Comparison of ENCODE assay signal across 8 cellular contexts in the genomic region with DNA sequence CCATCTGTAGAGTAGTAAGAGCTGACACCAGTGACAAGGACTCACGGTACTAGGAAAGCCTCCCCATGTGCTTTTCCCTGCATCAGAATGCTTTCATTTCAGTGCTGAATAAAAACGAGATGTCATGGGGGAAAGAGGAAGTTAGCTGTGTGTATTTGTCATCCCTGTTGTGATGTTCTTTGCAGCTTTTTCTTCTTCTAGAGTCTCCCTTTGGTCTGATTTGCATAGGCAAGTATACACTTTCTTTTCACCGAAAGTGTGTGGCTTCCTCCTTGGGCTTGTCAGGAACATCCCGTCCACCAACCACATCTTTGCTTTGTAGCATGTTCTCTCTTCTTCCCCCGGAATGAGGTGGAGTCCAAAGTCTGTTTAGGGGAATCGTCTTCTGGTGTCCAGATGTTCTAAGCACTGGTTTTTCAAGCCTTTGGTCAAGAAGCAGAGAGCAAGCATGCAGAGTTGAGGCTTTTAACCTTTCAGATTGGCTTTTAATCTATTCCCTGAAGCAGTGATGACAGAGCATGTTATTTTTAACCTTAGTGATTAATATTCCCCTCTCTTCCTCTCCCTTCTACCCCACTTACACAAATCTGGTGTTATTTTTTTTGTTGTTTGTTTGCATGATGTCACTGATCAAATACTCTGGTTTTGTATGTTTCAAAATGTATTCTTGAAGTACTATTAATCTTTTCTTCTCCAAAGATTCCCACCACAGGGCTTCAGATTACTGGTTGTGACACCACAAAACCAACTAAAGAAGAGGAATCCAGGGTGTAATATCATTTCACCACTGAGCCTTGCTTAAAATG.
DNase-seq lines count a peak whose midpoint lies in the region; ATAC-seq and TF ChIP-seq lines count a peak whose summit lies in the region.

No MANE protein-coding gene starts in this region.

- no peak overlapping the region for H3K9ac ChIP-seq in DND-41 (ENCODE audit: low read depth, low read length)

- DNase-seq in DND-41, result no peak
- DNase-seq in activated T-cell treated with anti-CD3 and anti-CD28 coated beads, Interleukin-2, amount 50 U/mL, for 4 hours, result no peak
- DNase-seq in iris pigment epithelial cell (ENCODE audit: low read depth), result peak; percentile 81
- peak in 1 of 2 donors; percentile 29 for DNase-seq in tibial nerve (ENCODE audit: low spot score in 2 of 2)
- no peak for DNase-seq in posterior cingulate gyrus
- DNase-seq in OCI-M2 (lab: John Stamatoyannopoulos, UW; ENCODE audit: unreplicated experiment), result no peak

- H3K27me3 ChIP-seq in DND-41 (ENCODE audit: insufficient read depth, low read length, poor library complexity) (peaks cover 54% of the 10 kb centered on the region), tibial nerve (no peaks in the 10 kb centered on the region)

- intact Hi-C loops in posterior cingulate gyrus (cut with DNase I), result no loop called here

- peak in 1 of 2 donors; percentile 48 for TF ChIP-seq EP300 in tibial nerve (IDR thresholded peaks at IDR 0.05)

- H3K9me3 Mint-ChIP-seq in activated T-cell treated with anti-CD3 and anti-CD28 coated beads, Interleukin-2, amount 50 U/mL, for 4 hours, result no peaks in the 10 kb centered on the region

- ATAC-seq in DND-41 (ENCODE audit: insufficient read depth, low read depth), result peak; percentile 47; the same call in 2 of the 3 replicates
- ATAC-seq in GM19455 (IDR thresholded peaks at IDR 0.05; ENCODE audit: unreplicated experiment), result peak; percentile 98
- ATAC-seq in HG03457 (IDR thresholded peaks at IDR 0.05; ENCODE audit: unreplicated experiment), result peak; percentile 93
- ATAC-seq in activated T-cell treated with anti-CD3 and anti-CD28 coated beads, Interleukin-2, amount 50 U/mL, for 4 hours, result peak; percentile 94

- H3K36me3 ChIP-seq in DND-41 (ENCODE audit: insufficient read depth, low read length) (no peaks in the 10 kb centered on the region), tibial nerve (no peaks in the 10 kb centered on the region)

- H3K36me3 Mint-ChIP-seq in activated T-cell treated with anti-CD3 and anti-CD28 coated beads, Interleukin-2, amount 50 U/mL, for 4 hours (ENCODE audit: insufficient read depth), result no peaks in the 10 kb centered on the region

- no peaks in the 10 kb centered on the region for H4K20me1 ChIP-seq in DND-41 (ENCODE audit: insufficient read depth, low read length)

- peak overlapping the region; percentile 51 for H3K4me3 Mint-ChIP-seq in activated T-cell treated with anti-CD3 and anti-CD28 coated beads, Interleukin-2, amount 50 U/mL, for 4 hours

- TF ChIP-seq CTCF in DND-41 (IDR thresholded peaks at IDR 0.05; ENCODE audit: borderline replicate concordance, extremely low read depth, low read length, poor library complexity, severe bottlenecking) (no peak), tibial nerve (IDR thresholded peaks at IDR 0.05) (no peak)

- peaks cover 5% of the 10 kb centered on the region for H3K4me1 ChIP-seq in DND-41 (ENCODE audit: insufficient read depth, low read length)
- H3K4me1 ChIP-seq in tibial nerve, result peaks cover 0 to 24% (median 5%) of the 10 kb centered on the region in 4 donors

- no peaks in the 10 kb centered on the region for H3K79me2 ChIP-seq in DND-41 (ENCODE audit: insufficient read depth, low read length)

- peaks cover 25% of the 10 kb centered on the region for H3K4me1 Mint-ChIP-seq in activated T-cell treated with anti-CD3 and anti-CD28 coated beads, Interleukin-2, amount 50 U/mL, for 4 hours (ENCODE audit: low read depth)

- H2AFZ ChIP-seq in DND-41 (ENCODE audit: low read depth, low read length), result peak overlapping the region; percentile 53; the same call in 1 of the 2 replicates

- H3K9me3 ChIP-seq in DND-41 (ENCODE audit: insufficient read depth, low read length, severe bottlenecking) (no peaks in the 10 kb centered on the region), tibial nerve (no peaks in the 10 kb centered on the region)

- H3K27me3 Mint-ChIP-seq in activated T-cell treated with anti-CD3 and anti-CD28 coated beads, Interleukin-2, amount 50 U/mL, for 4 hours (ENCODE audit: low read depth), result peaks cover 7% of the 10 kb centered on the region

- 0 out of 4 replicates have a peak overlapping the region, but pooled peaks of 1 of the 2 experiments have one; percentile 30 for H3K4me3 ChIP-seq in DND-41 (ENCODE audit: low read depth in 1 of 2, low read length in 2 of 2)
- H3K4me3 ChIP-seq in tibial nerve, result peak overlapping the region in 1 of 4 donors; percentile 23

- no peak overlapping the region for H3K27ac ChIP-seq in DND-41 (ENCODE audit: low read length)
- H3K27ac ChIP-seq in tibial nerve, result peak overlapping the region; percentile 16 to 62 (median 52)

- no peak for TF ChIP-seq POLR2A in tibial nerve (IDR thresholded peaks at IDR 0.05)

- WGBS in tibial nerve, 2 donors, result 39 to 43% methylated on average over 6 of the region's 6 CpGs

- peak overlapping the region; percentile 47; the same call in 1 of the 2 replicates for H3K4me2 ChIP-seq in DND-41 (ENCODE audit: insufficient read depth, low read length)

Comparison
In these comparisons a context has a peak if more than half of its experiments do, and no peak if none do; other contexts are left out.
1. ATAC-seq: peak in every context shown above with its lines; median percentile 98 in GM19455; 94 in activated T-cell treated with anti-CD3 and anti-CD28 coated beads, Interleukin-2, amount 50 U/mL, for 4 hours; 93 in HG03457; 47 in DND-41.